Comparison of ENCODE assay signal across 8 cellular contexts in genomic region chrX:110001702-110002299, GRCh38. TPM values are rescaled to one million over a fixed set of nuclear protein-coding genes. Genes with fewer than 3 reads are reported as not detected.
DNase-seq lines count a peak whose midpoint lies in the region; ATAC-seq and TF ChIP-seq lines count a peak whose summit lies in the region.

No MANE protein-coding gene starts in this region.

- no peaks in the 10 kb centered on the region for H3K27me3 ChIP-seq in CD8-positive, alpha-beta memory T cell (ENCODE audit: insufficient read depth, low read length, poor library complexity, severe bottlenecking)
- H3K27me3 ChIP-seq in HUES6 (ENCODE audit: control insufficient read depth, insufficient read depth, low read length) (peaks cover 19% of the 10 kb centered on the region), mammary epithelial cell (ENCODE audit: insufficient read depth, low read length) (peaks cover 4% of the 10 kb centered on the region)

- H3K4me3 Mint-ChIP-seq in CD8-positive, alpha-beta memory T cell: peak overlapping the region; percentile 87 to 95 (median 91)
- H3K4me3 Mint-ChIP-seq in natural killer cell: peak overlapping the region; percentile 94

- ATAC-seq in natural killer cell: no peak
- no peak for ATAC-seq in GM19467 (IDR thresholded peaks at IDR 0.05; ENCODE audit: unreplicated experiment)
- ATAC-seq in HG02938 (IDR thresholded peaks at IDR 0.05; ENCODE audit: unreplicated experiment): no peak

- in situ Hi-C loops in mammary epithelial cell (cut with MboI; ENCODE audit: low sequenced_read_pairs in 2 of 2): no loop called here

- H3K9me3 ChIP-seq in CD8-positive, alpha-beta memory T cell (ENCODE audit: low read length): no peaks in the 10 kb centered on the region
- no peaks in the 10 kb centered on the region for H3K9me3 ChIP-seq in HUES6 (ENCODE audit: control insufficient read depth, insufficient read depth, low read depth, low read length)
- H3K9me3 ChIP-seq in mammary epithelial cell (replicated peaks; ENCODE audit: insufficient read depth, low read length): no peaks in the 10 kb centered on the region

- H4K20me1 ChIP-seq in mammary epithelial cell (ENCODE audit: insufficient read depth, low read length): no peaks in the 10 kb centered on the region

- H3K27me3 Mint-ChIP-seq in CD8-positive, alpha-beta memory T cell: peaks cover 0 to 6% of the 10 kb centered on the region in 2 donors
- no peaks in the 10 kb centered on the region for H3K27me3 Mint-ChIP-seq in natural killer cell (ENCODE audit: low read depth in 2 of 2)

- peak overlapping the region; percentile 64 for H3K27ac ChIP-seq in CD8-positive, alpha-beta memory T cell (ENCODE audit: low read depth, low read length)
- H3K27ac ChIP-seq in HUES6 (ENCODE audit: low read depth, low read length) (no peak overlapping the region), mammary epithelial cell (ENCODE audit: insufficient read depth, low read depth, low read length) (no peak overlapping the region)

- H3K27ac Mint-ChIP-seq in CD8-positive, alpha-beta memory T cell: peak overlapping the region; percentile 73 to 95 (median 90)
- H3K27ac Mint-ChIP-seq in natural killer cell: peak overlapping the region; percentile 80 to 92

- intact Hi-C loops in mammary epithelial cell (cut with micrococcal nuclease) (loop anchor here (1.0 to 10.0 kb wide), 3 partner anchors 86 to 144 kb away; no protein-coding TSS in a partner anchor), natural killer cell (cut with micrococcal nuclease) (loop anchor here (10.0 kb wide), 1 partner anchor 467 kb away; the partner anchor contains the start of gene NXT2)

- H3K4me2 ChIP-seq in mammary epithelial cell (ENCODE audit: insufficient read depth, low read depth, low read length): peak overlapping the region; percentile 29

- no peaks in the 10 kb centered on the region for H3K9me3 Mint-ChIP-seq in CD8-positive, alpha-beta memory T cell
- H3K9me3 Mint-ChIP-seq in natural killer cell: no peaks in the 10 kb centered on the region

- peaks cover 6% of the 10 kb centered on the region for H3K4me1 ChIP-seq in CD8-positive, alpha-beta memory T cell (ENCODE audit: insufficient read depth, low read length)
- H3K4me1 ChIP-seq in HUES6 (ENCODE audit: control insufficient read depth, insufficient read depth, low read length) (peaks cover 31% of the 10 kb centered on the region), mammary epithelial cell (ENCODE audit: insufficient read depth, low read length) (peaks cover 15% of the 10 kb centered on the region)

- dilution Hi-C loops in mammary epithelial cell (cut with HindIII; ENCODE audit: low sequenced_read_pairs): no loop called here

- BruUV-seq in mammary epithelial cell (replicated peaks; lab: Mats Ljungman, UMichigan): no TSS peak

- POLR2A ChIA-PET in CD8-positive, alpha-beta memory T cell (lab: Charles Lee): interaction anchor here (0.6 to 0.7 kb wide), 5 partner anchors 11 to 1683 kb away, joined by 3 to 6 read pairs (median 3); no protein-coding TSS in a partner anchor

- CTCF ChIA-PET in CD8-positive, alpha-beta memory T cell (lab: Charles Lee): interaction anchor here (0.6 to 2.1 kb wide), 2 partner anchors 11 to 149 kb away, joined by 3 to 6 read pairs; no protein-coding TSS in a partner anchor
- CTCF ChIA-PET in mammary epithelial cell (lab: Charles Lee; ENCODE audit: low non-redundant PET): no interaction called here

- TF ChIP-seq CTCF in mammary epithelial cell (conservative IDR thresholded peaks at IDR 0.05 in 1 of 2, IDR thresholded peaks at IDR 0.05 in 1 of 2; ENCODE audit: extremely low read depth in 1 of 2, insufficient read depth in 1 of 2, low read depth in 1 of 2, low read length in 2 of 2) (no peak), natural killer cell (IDR thresholded peaks at IDR 0.05) (no peak)

- WGBS in mammary epithelial cell (ENCODE audit: low coverage, missing lambda C conversion rate): 37% methylated on average over 6 of the region's 13 CpGs

- peaks cover 0 to 6% (median 2%) of the 10 kb centered on the region in 3 donors for H3K36me3 Mint-ChIP-seq in CD8-positive, alpha-beta memory T cell
- no peaks in the 10 kb centered on the region for H3K36me3 Mint-ChIP-seq in natural killer cell

- DNase-seq in CD8-positive, alpha-beta memory T cell: no peak
- DNase-seq in mammary epithelial cell (no peak), natural killer cell (no peak), DMS114 treated with DMSO at 0.1 percent for 48 hours (lab: John Stamatoyannopoulos, UW; ENCODE audit: unreplicated experiment) (no peak)
- DNase-seq in activated CD4-positive, alpha-beta T cell treated with anti-CD3 and anti-CD28 coated beads, Interleukin-2, amount 50 U/mL, for 4 hours: no peak

- peak overlapping the region; percentile 82 for H2AFZ ChIP-seq in mammary epithelial cell (ENCODE audit: low read depth, low read length)

- peak overlapping the region; percentile 27 for H3K9ac ChIP-seq in HUES6 (ENCODE audit: low read length)
- no peak overlapping the region for H3K9ac ChIP-seq in mammary epithelial cell (ENCODE audit: insufficient read depth, low read length)

- H3K4me3 ChIP-seq in CD8-positive, alpha-beta memory T cell (ENCODE audit: low read length): peak overlapping the region; percentile 41
- H3K4me3 ChIP-seq in HUES6 (ENCODE audit: low read depth, low read length) (peak overlapping the region; percentile 97), mammary epithelial cell (replicated peaks in 1 of 3; ENCODE audit: insufficient read depth in 1 of 3, low read depth in 2 of 3, low read length in 3 of 3) (peak overlapping the region in 2 of 3 experiments; percentile 42 to 76)

- H3K79me2 ChIP-seq in mammary epithelial cell (ENCODE audit: insufficient read depth, low read length): peaks cover 17% of the 10 kb centered on the region

- H3K4me1 Mint-ChIP-seq in CD8-positive, alpha-beta memory T cell: peaks cover 31 to 38% (median 34%) of the 10 kb centered on the region in 3 donors
- peaks cover 22 to 33% of the 10 kb centered on the region in 2 donors for H3K4me1 Mint-ChIP-seq in natural killer cell

- no peaks in the 10 kb centered on the region for H3K36me3 ChIP-seq in CD8-positive, alpha-beta memory T cell (ENCODE audit: insufficient read depth, low read length)
- H3K36me3 ChIP-seq in HUES6 (ENCODE audit: control insufficient read depth, insufficient read depth, low read length) (no peaks in the 10 kb centered on the region), mammary epithelial cell (ENCODE audit: insufficient read depth, low read length) (no peaks in the 10 kb centered on the region)

RNA-seq across cellular contexts. Expression of gene TMEM164, which starts 1.1 kb away (rescaled TPM):
- 10 to 100 TPM; 11.6 to 13.2 TPM for total RNA-seq in CD8-positive, alpha-beta memory T cell
- polyA plus RNA-seq in CD8-positive, alpha-beta memory T cell: 3.2 TPM
- total RNA-seq in mammary epithelial cell: 10 to 100 TPM in 1 of 2 donors, 1 to 10 TPM in 1; 8.3 to 19.1 TPM
- polyA plus RNA-seq in mammary epithelial cell: 18.8 TPM
- 32.6 TPM for polyA minus RNA-seq in mammary epithelial cell
- total RNA-seq in natural killer cell: 10 to 100 TPM; 18.9 to 80.6 (median 30.6) TPM

Comparison
In these comparisons a context has a peak if more than half of its experiments do, and no peak if none do; other contexts are left out.
1. H3K4me3 ChIP-seq: peak in every context shown above with its lines; median percentile 97 in HUES6; 59 in mammary epithelial cell; 41 in CD8-positive, alpha-beta memory T cell.